8 cellular contexts compared by ENCODE assay signal in genomic region chr7:108569381-108570145, GRCh38. TPM values are rescaled to one million over a fixed set of nuclear protein-coding genes. Genes with fewer than 3 reads are reported as not detected.
DNase-seq lines count a peak whose midpoint lies in the region; ATAC-seq and TF ChIP-seq lines count a peak whose summit lies in the region.

Gene DNAJB9, plus strand, starts transcription at chr7:108569874. Its CDS starts 1,853 bp downstream, at chr7:108571727.
Gene THAP5, minus strand, starts transcription at chr7:108569706. Its CDS starts 137 bp downstream, at chr7:108569569.

- peaks cover 41% of the 10 kb centered on the region for H3K36me3 Mint-ChIP-seq in activated naive CD8-positive, alpha-beta T cell treated with anti-CD3 and anti-CD28 coated beads for 36 hours

- DNase-seq in GM10248 (ENCODE audit: extremely low spot score) (peak; percentile 97), NCI-H1105 (lab: John Stamatoyannopoulos, UW) (peak; percentile 100), SKM-1 treated with dmso at 0.1 percent for 144 hours (lab: John Stamatoyannopoulos, UW; ENCODE audit: unreplicated experiment) (peak; percentile 97), glomerular visceral epithelial cell (ENCODE audit: extremely low spot score) (peak; percentile 99), omental fat pad (ENCODE audit: low spot score) (peak; percentile 92), testis (peak; percentile 99)
- peak; percentile 99 for DNase-seq in activated naive CD8-positive, alpha-beta T cell treated with anti-CD3 and anti-CD28 coated beads for 36 hours

- ATAC-seq in HG02623 (IDR thresholded peaks at IDR 0.05; ENCODE audit: unreplicated experiment) (peak; percentile 96), omental fat pad (ENCODE audit: low FRiP score) (peak; percentile 99)

- H3K27ac Mint-ChIP-seq in activated naive CD8-positive, alpha-beta T cell treated with anti-CD3 and anti-CD28 coated beads for 36 hours = peak within 1 kb of the TSS; percentile 99

- H3K36me3 ChIP-seq in testis (ENCODE audit: low read depth, missing control alignments) = no peaks in the 10 kb centered on the region

- CTCF ChIA-PET in GM10248 (lab: Yijun Ruan, JAX) = interaction anchor here (1.0 to 1.1 kb wide), 2 partner anchors 17 to 33 kb away, joined by 3 to 4 read pairs; no protein-coding TSS in a partner anchor

- intact Hi-C loops in testis (cut with DNase I; ENCODE audit: low total_unique reads) = no loop called here

- H3K9me3 ChIP-seq in testis = no peaks in the 10 kb centered on the region

- peak; percentile 88 for TF ChIP-seq POLR2A in testis (IDR thresholded peaks at IDR 0.05)

- H3K27me3 Mint-ChIP-seq in activated naive CD8-positive, alpha-beta T cell treated with anti-CD3 and anti-CD28 coated beads for 36 hours = no peaks in the 10 kb centered on the region

- H3K4me3 ChIP-seq in testis = peak within 1 kb of the TSS; percentile 84 to 95

- POLR2A ChIA-PET in GM10248 (lab: Yijun Ruan, JAX) = interaction anchor here (0.5 to 1.7 kb wide), 3 partner anchors 9 to 44 kb away, joined by 4 to 16 read pairs (median 9); partner anchors contain the start of gene PNPLA8

- peaks cover 40% of the 10 kb centered on the region for H3K4me1 Mint-ChIP-seq in activated naive CD8-positive, alpha-beta T cell treated with anti-CD3 and anti-CD28 coated beads for 36 hours

- no peak for TF ChIP-seq CTCF in GM10248 (IDR thresholded peaks at IDR 0.05; ENCODE audit: control extremely low read depth, extremely low read depth, low read depth, missing control alignments)
- no peak for TF ChIP-seq CTCF in omental fat pad (IDR thresholded peaks at IDR 0.05)
- peak in 1 of 3 experiments; percentile 24 for TF ChIP-seq CTCF in testis (IDR thresholded peaks at IDR 0.05)

- H3K27me3 ChIP-seq in testis = no peaks in the 10 kb centered on the region

- H3K4me3 Mint-ChIP-seq in activated naive CD8-positive, alpha-beta T cell treated with anti-CD3 and anti-CD28 coated beads for 36 hours = peak within 1 kb of the TSS; percentile 98

- H3K27ac ChIP-seq in testis = peak within 1 kb of the TSS; percentile 96 to 99

- H3K4me1 ChIP-seq in testis = no peaks in the 10 kb centered on the region

- no peaks in the 10 kb centered on the region for H3K9me3 Mint-ChIP-seq in activated naive CD8-positive, alpha-beta T cell treated with anti-CD3 and anti-CD28 coated beads for 36 hours

- 0 to 1% methylated on average over 6 to 65 of the region's 65 CpGs for WGBS in testis, 2 donors

RNA-seq across cellular contexts. Expression of gene DNAJB9, which starts in this region (rescaled TPM):
- 1 to 10 TPM; 7.9 TPM for total RNA-seq in activated naive CD8-positive, alpha-beta T cell treated with anti-CD3 and anti-CD28 coated beads for 36 hours
- total RNA-seq in omental fat pad (100 to 1,000 TPM in 1 of 4 donors, 10 to 100 TPM in 3; 28.5 to 136 (median 56.6) TPM), testis (10 to 100 TPM; 28.8 to 37.7 TPM)
- 63.3 TPM for polyA plus RNA-seq in testis (ENCODE audit: insufficient read depth, low read depth, low replicate concordance)

RNA-seq across cellular contexts. Expression of gene THAP5, which starts in this region (rescaled TPM):
- 10 to 100 TPM; 34.9 to 37.0 TPM for total RNA-seq in activated naive CD8-positive, alpha-beta T cell treated with anti-CD3 and anti-CD28 coated beads for 36 hours
- total RNA-seq in omental fat pad = 10 to 100 TPM; 12.6 to 24.7 (median 15.7) TPM
- total RNA-seq in testis = 10 to 100 TPM; 29.7 to 48.1 TPM
- polyA plus RNA-seq in testis (ENCODE audit: insufficient read depth, low read depth, low replicate concordance) = 29.9 TPM

Comparison
In these comparisons a context has a peak if more than half of its experiments do, and no peak if none do; other contexts are left out.
1. Peak in every context shown above with its lines: DNase-seq, ATAC-seq, H3K4me3 ChIP-seq and H3K27ac ChIP-seq.